Comparison of ENCODE assay signal across 2 cellular contexts in genomic region chr7:102170417-102170970, GRCh38.
TF ChIP-seq lines count a peak whose summit lies in the region.

No MANE protein-coding gene starts in this region.

TF ChIP-seq in IMR-90, 13 proteins besides CTCF, POLR2A, EP300 and RAD21 (continued from another document):
- TF ChIP-seq ELK1 (IDR thresholded peaks at IDR 0.05; ENCODE audit: borderline replicate concordance, low read depth, low read length) (no peak), CEBPB (IDR thresholded peaks at IDR 0.05; ENCODE audit: low read depth, low read length) (no peak), MAZ (IDR thresholded peaks at IDR 0.05; ENCODE audit: borderline replicate concordance, low read depth, low read length) (no peak), MAFK (IDR thresholded peaks at IDR 0.05; ENCODE audit: low read depth, low read length) (no peak), BHLHE40 (IDR thresholded peaks at IDR 0.05; ENCODE audit: low read depth, low read length) (no peak)

TF ChIP-seq in SK-N-SH, 30 proteins besides CTCF, POLR2A, EP300 and RAD21 (continued from another document):
- TF ChIP-seq EZH2phosphoT487 (IDR thresholded peaks at IDR 0.05; ENCODE audit: borderline replicate concordance, low read depth) (no peak), FOXJ3 (CRISPR knock-in tag; IDR thresholded peaks at IDR 0.05) (no peak), FOXM1 (IDR thresholded peaks at IDR 0.05; ENCODE audit: low read depth) (no peak), REST (IDR thresholded peaks at IDR 0.05; ENCODE audit: low read depth, low read length) (no peak), POLR2AphosphoS5 (IDR thresholded peaks at IDR 0.05; ENCODE audit: low read depth, low read length) (no peak), RXRA (IDR thresholded peaks at IDR 0.05; ENCODE audit: borderline replicate concordance, low read depth) (no peak), TCF12 (IDR thresholded peaks at IDR 0.05) (no peak), CHD2 (IDR thresholded peaks at IDR 0.05; ENCODE audit: low read length, partially characterized antibody) (no peak), SMC3 (IDR thresholded peaks at IDR 0.05; ENCODE audit: low read depth, low read length) (no peak), ZBTB33 (IDR thresholded peaks at IDR 0.05; ENCODE audit: borderline replicate concordance, low read depth) (no peak), SIN3A (IDR thresholded peaks at IDR 0.05; ENCODE audit: borderline replicate concordance, low read depth, low read length) (no peak), YY1 (IDR thresholded peaks at IDR 0.05; ENCODE audit: low read depth) (no peak), MAX (IDR thresholded peaks at IDR 0.05; ENCODE audit: low read depth) (no peak)
